Comparison of ENCODE assay signal across 18 cellular contexts in the genomic region with DNA sequence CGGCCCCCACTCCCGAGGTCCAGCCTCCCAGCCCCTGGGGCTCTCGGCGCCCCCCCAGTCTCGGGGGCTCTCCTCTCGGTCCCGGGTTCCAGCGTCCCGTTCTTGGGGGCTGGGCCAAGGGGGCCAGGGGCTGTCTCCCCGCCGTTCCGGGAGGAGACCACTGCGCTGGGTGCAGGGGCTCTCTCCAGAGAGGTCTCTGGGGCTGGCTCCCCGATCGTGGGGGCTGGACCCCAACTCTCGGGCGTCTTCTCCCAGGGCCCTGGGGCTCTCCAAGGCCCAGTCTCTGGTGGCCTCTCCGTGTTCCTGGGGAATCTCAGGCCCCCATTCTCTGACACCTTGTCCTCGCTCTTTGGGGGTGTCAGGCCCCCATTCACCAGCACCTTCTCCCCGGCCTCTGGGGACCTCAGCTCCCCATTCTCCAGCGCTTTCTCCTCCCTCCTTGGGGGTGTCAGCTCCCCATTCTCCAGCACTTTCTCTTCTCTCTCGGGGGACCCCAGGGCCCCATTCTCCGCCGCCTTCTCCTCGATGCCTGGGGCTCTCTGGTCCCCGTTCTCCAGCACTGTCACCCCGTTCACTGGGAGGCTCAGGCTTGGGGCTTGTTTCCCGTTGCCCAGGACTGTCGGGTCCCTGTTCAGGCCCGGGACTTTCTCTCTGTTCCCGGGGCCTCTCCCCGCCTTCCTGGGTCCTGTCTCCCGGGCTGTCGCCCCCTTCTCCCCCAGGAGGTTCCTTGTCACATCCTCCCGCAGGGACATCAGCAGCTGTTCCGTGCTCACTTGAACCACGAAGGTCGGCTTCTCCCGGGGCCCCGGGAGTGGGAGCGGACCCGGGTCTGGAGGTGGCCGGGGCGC. TPM values are rescaled to one million over a fixed set of nuclear protein-coding genes. Genes with fewer than 3 reads are reported as not detected.
DNase-seq lines count a peak whose midpoint lies in the region; ATAC-seq and TF ChIP-seq lines count a peak whose summit lies in the region.
"Had no signal": no experiment of that assay in that cellular context is flagged by ENCODE, and none has a peak within 500 bp of the region (broad histone marks: within the 10 kb centered on the region; RNA-seq: fewer than 3 reads in every experiment).

No MANE protein-coding gene starts in this region.

- H3K79me2 ChIP-seq in SK-N-SH (ENCODE audit: insufficient read depth) (peaks cover 11% of the 10 kb centered on the region; the same call in 1 of the 2 replicates), OCI-LY3 (ENCODE audit: low read length) (no peaks in the 10 kb centered on the region)

- H3K27me3 Mint-ChIP-seq in natural killer cell (ENCODE audit: low read depth in 2 of 2): peaks cover 8 to 18% of the 10 kb centered on the region in 2 donors

- H3K4me3 ChIP-seq in SK-N-SH (ENCODE audit: low read depth in 2 of 2, low read length in 1 of 2) (no peak overlapping the region), OCI-LY3 (ENCODE audit: low read length) (peak overlapping the region; percentile 81)
- H3K4me3 ChIP-seq: neural progenitor cell, upper lobe of right lung had no signal

- CTCF ChIA-PET in SK-N-SH (lab: Yijun Ruan, JAX): interaction anchor here (1.2 to 15.9 kb wide), 2 partner anchors 8 to 88 kb away, joined by 4 to 230 read pairs; no protein-coding TSS in a partner anchor

- H3K4me2 ChIP-seq in SK-N-SH (no peak overlapping the region), OCI-LY3 (ENCODE audit: low read length) (peak overlapping the region; percentile 86)
- H3K4me2 ChIP-seq: neural progenitor cell had no signal

- H3F3A ChIP-seq in SK-N-SH (replicated peaks; ENCODE audit: insufficient read depth): peaks cover 18% of the 10 kb centered on the region

- H2AFZ ChIP-seq in SK-N-SH (ENCODE audit: low read depth): no peak overlapping the region
- H2AFZ ChIP-seq in OCI-LY3 (ENCODE audit: low read depth, low read length): peak overlapping the region; percentile 37; the same call in 1 of the 2 replicates
- H2AFZ ChIP-seq: neural progenitor cell had no signal

- H3K36me3 ChIP-seq in SK-N-SH (replicated peaks in 1 of 2; ENCODE audit: control insufficient read depth in 1 of 2, insufficient read depth in 2 of 2, low read length in 1 of 2) (peaks cover 2 to 11% of the 10 kb centered on the region in 2 experiments), OCI-LY3 (replicated peaks; ENCODE audit: low read depth, low read length) (no peaks in the 10 kb centered on the region)
- H3K36me3 ChIP-seq: neural progenitor cell, upper lobe of right lung had no signal

- H3K9ac ChIP-seq in SK-N-SH: no peak overlapping the region
- peak overlapping the region; percentile 80 for H3K9ac ChIP-seq in OCI-LY3 (ENCODE audit: low read length)
- H3K9ac ChIP-seq: neural progenitor cell had no signal

- H3K9me3 Mint-ChIP-seq in natural killer cell: no peaks in the 10 kb centered on the region
- H3K9me3 Mint-ChIP-seq: activated B cell treated with CpG ODN at 0.5 μM for 24 hours; activated naive CD8-positive, alpha-beta T cell treated with anti-CD3 and anti-CD28 coated beads, Interleukin-2, amount 50 U/mL, for 24 hours; IgD-negative memory B cell; neural progenitor cell; stimulated activated effector memory CD8-positive, alpha-beta T cell treated with anti-CD3 and anti-CD28 coated beads, Interleukin-12 subunit alpha, Interleukin-12 subunit beta, amount 100 ng/mL, for 72 hours had no signal

- POLR2A ChIA-PET in SK-N-SH (lab: Yijun Ruan, JAX): no interaction called here

- H3K36me3 Mint-ChIP-seq in natural killer cell: no peaks in the 10 kb centered on the region
- H3K36me3 Mint-ChIP-seq: IgD-negative memory B cell had no signal

- H3K27me3 ChIP-seq in SK-N-SH (ENCODE audit: insufficient read depth) (no peaks in the 10 kb centered on the region), OCI-LY3 (ENCODE audit: low read depth, low read length) (peaks cover 4% of the 10 kb centered on the region; the same call in 1 of the 2 replicates)

- peak overlapping the region in 1 of 2 donors; percentile 62 for H3K27ac Mint-ChIP-seq in natural killer cell
- H3K27ac Mint-ChIP-seq: activated B cell treated with CpG ODN at 0.5 μM for 24 hours; activated CD8-positive, alpha-beta T cell treated with anti-CD3 and anti-CD28 coated beads, Interleukin-2, amount 10 ng/mL, durations not matched to agents 7 days and 5 days; activated naive CD8-positive, alpha-beta T cell treated with anti-CD3 and anti-CD28 coated beads, Interleukin-2, amount 50 U/mL, for 24 hours; IgD-negative memory B cell; neural progenitor cell; stimulated activated effector memory CD8-positive, alpha-beta T cell treated with anti-CD3 and anti-CD28 coated beads, Interleukin-12 subunit alpha, Interleukin-12 subunit beta, amount 100 ng/mL, for 72 hours had no signal

- peak overlapping the region; percentile 80 for H3K4me3 Mint-ChIP-seq in natural killer cell
- H3K4me3 Mint-ChIP-seq: activated B cell treated with CpG ODN at 0.5 μM for 24 hours; activated CD8-positive, alpha-beta T cell treated with anti-CD3 and anti-CD28 coated beads, Interleukin-2, amount 10 ng/mL, durations not matched to agents 7 days and 5 days; activated naive CD8-positive, alpha-beta T cell treated with anti-CD3 and anti-CD28 coated beads, Interleukin-2, amount 50 U/mL, for 24 hours; neural progenitor cell; stimulated activated effector memory CD8-positive, alpha-beta T cell treated with anti-CD3 and anti-CD28 coated beads, Interleukin-12 subunit alpha, Interleukin-12 subunit beta, amount 100 ng/mL, for 72 hours had no signal

- H3K9me3 ChIP-seq in SK-N-SH (no peaks in the 10 kb centered on the region), OCI-LY3 (ENCODE audit: insufficient read depth, low read length) (no peaks in the 10 kb centered on the region)
- H3K9me3 ChIP-seq: upper lobe of right lung had no signal

- TF ChIP-seq CTCF in SK-N-SH (IDR thresholded peaks at IDR 0.05) (no peak), OCI-LY3 (IDR thresholded peaks at IDR 0.05; ENCODE audit: low read depth, low read length) (no peak), natural killer cell (IDR thresholded peaks at IDR 0.05) (no peak)

- DNase-seq in SK-N-SH (peak; percentile 52), natural killer cell (no peak), cerebellar nuclear complex (lab: John Stamatoyannopoulos, UW) (no peak), glomerular visceral epithelial cell (ENCODE audit: extremely low spot score) (no peak)
- DNase-seq: activated B cell treated with CpG ODN at 0.5 μM for 24 hours; activated CD8-positive, alpha-beta T cell treated with anti-CD3 and anti-CD28 coated beads, Interleukin-2, amount 10 ng/mL, durations not matched to agents 7 days and 5 days; activated naive CD8-positive, alpha-beta T cell treated with anti-CD3 and anti-CD28 coated beads, Interleukin-2, amount 50 U/mL, for 24 hours; glutamatergic neuron; MV-4-11; upper lobe of right lung had no signal

- peaks cover 0 to 14% of the 10 kb centered on the region in 2 experiments; a peak in 1 of 4 replicates for H3K4me1 ChIP-seq in SK-N-SH (ENCODE audit: control insufficient read depth in 1 of 2, insufficient read depth in 2 of 2, low read depth in 1 of 2, low read length in 1 of 2)
- H3K4me1 ChIP-seq in OCI-LY3 (ENCODE audit: low read length): peaks cover 31% of the 10 kb centered on the region

- no peak for ATAC-seq in SK-N-SH treated with all-trans-retinoic acid at 6 μM for 48 hours
- no peak for ATAC-seq in natural killer cell
- ATAC-seq: activated CD8-positive, alpha-beta T cell treated with anti-CD3 and anti-CD28 coated beads, Interleukin-2, amount 10 ng/mL, durations not matched to agents 7 days and 5 days; activated naive CD8-positive, alpha-beta T cell treated with anti-CD3 and anti-CD28 coated beads, Interleukin-2, amount 50 U/mL, for 24 hours; stimulated activated effector memory CD8-positive, alpha-beta T cell treated with anti-CD3 and anti-CD28 coated beads, Interleukin-12 subunit alpha, Interleukin-12 subunit beta, amount 100 ng/mL, for 72 hours; upper lobe of right lung had no signal

- intact Hi-C loops in natural killer cell (cut with micrococcal nuclease): no loop called here

- TF ChIP-seq RAD21 in SK-N-SH (IDR thresholded peaks at IDR 0.05; ENCODE audit: low read length): no peak

- no peaks in the 10 kb centered on the region for H3K9me2 ChIP-seq in SK-N-SH

- H4K20me1 ChIP-seq in SK-N-SH (ENCODE audit: insufficient read depth) (no peaks in the 10 kb centered on the region), OCI-LY3 (ENCODE audit: insufficient read depth, low read length) (no peaks in the 10 kb centered on the region)

- H3K27ac ChIP-seq in SK-N-SH (ENCODE audit: low read depth in 2 of 2, low read length in 1 of 2) (no peak overlapping the region), OCI-LY3 (ENCODE audit: low read length) (peak overlapping the region; percentile 16; the same call in 1 of the 2 replicates)
- H3K27ac ChIP-seq: C4-2B, neural progenitor cell, upper lobe of right lung had no signal

- peaks cover 22 to 45% of the 10 kb centered on the region in 2 donors for H3K4me1 Mint-ChIP-seq in natural killer cell

- no peak for TF ChIP-seq EP300 in SK-N-SH (IDR thresholded peaks at IDR 0.05; ENCODE audit: borderline replicate concordance in 1 of 2, low read depth in 1 of 2, low read length in 1 of 2)

- WGBS in SK-N-SH (ENCODE audit: low lambda C conversion rate): 63% methylated on average over 28 of the region's 44 CpGs

RNA-seq across cellular contexts. Expression of a gene that starts 13.7 kb away (rescaled TPM):
- polyA plus RNA-seq in SK-N-SH (2012; rRNA removed): 2.0 and 3.2 TPM in 2 replicates
- 1.0 and 2.3 TPM in 2 replicates for polyA plus RNA-seq in SK-N-SH (2012; cell fraction: cytosol; rRNA removed)
- 10.9 and 13.2 TPM in 2 replicates for polyA plus RNA-seq in SK-N-SH (2012; cell fraction: nucleus; rRNA removed)
- total RNA-seq in natural killer cell: 1 to 10 TPM in 2 of 3 donors, under 1 TPM in 1; 0.64 to 2.9 (median 1.9) TPM
- total RNA-seq: A172 had no signal
- polyA plus RNA-seq: IgD-negative memory B cell had no signal

RNA-seq across cellular contexts. Expression of a gene that starts 28.8 kb away (rescaled TPM):
- 69.5 and 77.6 TPM in 2 replicates for polyA plus RNA-seq in SK-N-SH (2012; rRNA removed)
- 42.6 and 43.6 TPM in 2 replicates for polyA plus RNA-seq in SK-N-SH (2012; cell fraction: cytosol; rRNA removed)
- polyA plus RNA-seq in SK-N-SH (2012; cell fraction: nucleus; rRNA removed): 308 and 364 TPM in 2 replicates
- 10 to 100 TPM; 38.5 to 44.1 (median 39.2) TPM for total RNA-seq in natural killer cell

RNA-seq across cellular contexts. Expression of a gene that starts 42.6 kb away (rescaled TPM):
- 1.1 and 1.2 TPM in 2 replicates for polyA plus RNA-seq in SK-N-SH (2012; rRNA removed)
- 0.54 and 0.93 TPM in 2 replicates for polyA plus RNA-seq in SK-N-SH (2012; cell fraction: cytosol; rRNA removed)
- polyA plus RNA-seq in SK-N-SH (2012; cell fraction: nucleus; rRNA removed): 6.1 and 7.2 TPM in 2 replicates
- total RNA-seq in natural killer cell: 1 to 10 TPM in 1 of 3 donors, under 1 TPM in 2; 0.77 to 1.2 (median 0.85) TPM

RNA-seq across cellular contexts. Expression of a gene that starts 52.2 kb away (rescaled TPM):
- polyA plus RNA-seq in SK-N-SH (2012; rRNA removed): 34.1 and 36.6 TPM in 2 replicates
- 23.8 and 30.6 TPM in 2 replicates for polyA plus RNA-seq in SK-N-SH (2012; cell fraction: cytosol; rRNA removed)
- polyA plus RNA-seq in SK-N-SH (2012; cell fraction: nucleus; rRNA removed): 29.1 and 29.6 TPM in 2 replicates
- total RNA-seq in natural killer cell: 10 to 100 TPM; 14.2 to 29.0 (median 16.7) TPM

RNA-seq across cellular contexts. Expression of a gene that starts 54.0 kb away (rescaled TPM):
- 0.86 and 0.92 TPM in 2 replicates for polyA plus RNA-seq in SK-N-SH (2012; rRNA removed)
- 0.40 and 0.50 TPM in 2 replicates for polyA plus RNA-seq in SK-N-SH (2012; cell fraction: cytosol; rRNA removed)
- 0.14 and 0.33 TPM in 2 replicates for polyA plus RNA-seq in SK-N-SH (2012; cell fraction: nucleus; rRNA removed)
- under 1 TPM in 1 of 3 donors, not detected in 2; 0.40 TPM for total RNA-seq in natural killer cell
- total RNA-seq: A172; activated B cell treated with CpG ODN at 0.5 μM for 24 hours; activated CD8-positive, alpha-beta T cell treated with anti-CD3 and anti-CD28 coated beads, Interleukin-2, amount 10 ng/mL, durations not matched to agents 7 days and 5 days; OCI-LY7 had no signal
- polyA plus RNA-seq: IgD-negative memory B cell had no signal
